Comparison of ENCODE assay signal across 19 cellular contexts in the genomic region with DNA sequence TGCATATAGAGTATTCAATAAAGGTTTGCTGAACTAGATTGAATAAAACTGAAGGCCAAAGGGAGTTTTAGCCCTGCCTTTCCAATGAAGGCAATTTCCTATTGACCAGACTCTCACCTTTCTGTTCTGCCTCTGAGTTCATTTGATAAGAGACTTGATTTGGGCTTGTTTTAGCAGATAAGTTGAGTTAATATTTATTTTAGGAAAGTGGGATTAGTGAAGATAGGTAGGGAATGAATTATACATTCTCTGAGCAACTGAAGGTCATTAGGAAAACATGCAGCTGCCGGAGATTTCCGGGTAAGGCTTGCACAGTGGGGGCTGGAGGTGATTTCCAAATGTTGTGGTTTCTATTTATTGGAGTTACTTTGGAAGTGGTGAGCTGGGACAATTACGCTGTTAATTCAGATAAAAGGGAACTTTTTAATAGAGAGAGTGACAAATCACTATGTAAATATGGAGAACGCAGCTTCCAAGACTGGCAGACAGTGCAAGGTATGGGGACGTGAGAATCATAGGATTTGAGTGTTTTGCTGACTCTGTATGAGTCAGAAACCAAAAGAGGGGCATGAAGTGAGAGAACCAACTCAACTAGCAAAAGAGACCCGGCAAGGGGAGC.
DNase-seq lines count a peak whose midpoint lies in the region; ATAC-seq and TF ChIP-seq lines count a peak whose summit lies in the region.
"Had no signal": no experiment of that assay in that cellular context is flagged by ENCODE, and none has a peak within 500 bp of the region (broad histone marks: within the 10 kb centered on the region; RNA-seq: fewer than 3 reads in every experiment).

No MANE protein-coding gene starts in this region.

- H3K4me1 ChIP-seq in ACC112 (ENCODE audit: control insufficient read depth, insufficient read depth, low read length, unreplicated experiment) (peaks cover 35% of the 10 kb centered on the region), liver (ENCODE audit: control insufficient read depth in 4 of 4, insufficient read depth in 4 of 4, low read length in 3 of 4) (peaks cover 0 to 16% (median 3%) of the 10 kb centered on the region in 4 donors)

- H3K4me3 ChIP-seq in ACC112 (ENCODE audit: low read depth, low read length) (no peak overlapping the region), liver (ENCODE audit: low read depth in 1 of 3, low read length in 3 of 3) (no peak overlapping the region)
- H3K4me3 ChIP-seq: esophagus muscularis mucosa, GM12878, transverse colon had no signal

- 34% methylated on average over 6 of the region's 6 CpGs for WGBS in liver

- H2AFZ ChIP-seq in ACC112 (ENCODE audit: low read length, unreplicated experiment): no peak overlapping the region

- H3K27me3 Mint-ChIP-seq in activated naive CD8-positive, alpha-beta T cell treated with anti-CD3 and anti-CD28 coated beads, Interleukin-2, amount 50 U/mL, for 24 hours: no peaks in the 10 kb centered on the region
- H3K27me3 Mint-ChIP-seq: activated CD4-positive, alpha-beta memory T cell treated with anti-CD3 and anti-CD28 coated beads, Interleukin-2, amount 10 ng/mL, durations not matched to agents 7 days and 5 days had no signal

- peak; percentile 41 to 45 for TF ChIP-seq RAD21 in liver (IDR thresholded peaks at IDR 0.05)

- H3K4me3 Mint-ChIP-seq in activated naive CD8-positive, alpha-beta T cell treated with anti-CD3 and anti-CD28 coated beads, Interleukin-2, amount 50 U/mL, for 24 hours: no peak overlapping the region
- H3K4me3 Mint-ChIP-seq: activated CD4-positive, alpha-beta memory T cell treated with anti-CD3 and anti-CD28 coated beads, Interleukin-2, amount 10 ng/mL, durations not matched to agents 7 days and 5 days; T-helper 1 cell treated with Interleukin-12 subunit alpha and Interleukin-12 subunit beta and Interleukin-4 antibody, amounts not matched to agents 30 μg/mL and 1 μg/mL, for 36 hours had no signal

- ATAC-seq in activated naive CD8-positive, alpha-beta T cell treated with anti-CD3 and anti-CD28 coated beads, Interleukin-2, amount 50 U/mL, for 24 hours: no peak
- ATAC-seq: GM12878 had no signal

- peak overlapping the region; percentile 17; the same call in 1 of the 2 replicates for H3K27ac ChIP-seq in ACC112 (ENCODE audit: low read depth, low read length)
- no peak overlapping the region for H3K27ac ChIP-seq in liver (ENCODE audit: low read depth in 1 of 2, low read length in 2 of 2)
- H3K27ac ChIP-seq: esophagus muscularis mucosa, neutrophil, transverse colon had no signal

- no peak for TF ChIP-seq CTCF in liver (IDR thresholded peaks at IDR 0.05; ENCODE audit: low read depth, low read length, missing input control)

- H3K4me1 Mint-ChIP-seq in activated naive CD8-positive, alpha-beta T cell treated with anti-CD3 and anti-CD28 coated beads, Interleukin-2, amount 50 U/mL, for 24 hours: peaks cover 30% of the 10 kb centered on the region

- H3K36me3 Mint-ChIP-seq in activated naive CD8-positive, alpha-beta T cell treated with anti-CD3 and anti-CD28 coated beads, Interleukin-2, amount 50 U/mL, for 24 hours (ENCODE audit: low read depth): no peaks in the 10 kb centered on the region

- peak overlapping the region in 1 of 2 donors; percentile 9 for H3K9ac ChIP-seq in liver (ENCODE audit: low read depth in 1 of 2, low read length in 2 of 2)

- peak; percentile 7 for DNase-seq in HuH-7 (ENCODE audit: low spot score)
- DNase-seq in amniotic epithelial cell (ENCODE audit: low read depth): peak; percentile 15
- no peak for DNase-seq in activated naive CD8-positive, alpha-beta T cell treated with anti-CD3 and anti-CD28 coated beads, Interleukin-2, amount 50 U/mL, for 24 hours
- no peak for DNase-seq in RKO (ENCODE audit: low spot score)
- no peak for DNase-seq in MV-4-11 (lab: John Stamatoyannopoulos, UW)
- DNase-seq in RPMI8226: no peak
- DNase-seq: activated CD4-positive, alpha-beta memory T cell treated with anti-CD3 and anti-CD28 coated beads, Interleukin-2, amount 10 ng/mL, durations not matched to agents 7 days and 5 days; activated gamma-delta T cell; Karpas-422; mammary epithelial cell; NCI-H2171; stimulated activated CD4-positive, alpha-beta T cell treated with anti-CD3 and anti-CD28 coated beads, Interleukin-15, amount 100 ng/mL, for 24 hours; transverse colon had no signal

- H3K27me3 ChIP-seq in ACC112 (ENCODE audit: insufficient read depth, low read length) (no peaks in the 10 kb centered on the region), liver (ENCODE audit: control insufficient read depth in 4 of 4, insufficient read depth in 4 of 4, low read length in 3 of 4) (no peaks in the 10 kb centered on the region)
- H3K27me3 ChIP-seq: esophagus muscularis mucosa, neutrophil, transverse colon had no signal

- H3K9me3 Mint-ChIP-seq in activated naive CD8-positive, alpha-beta T cell treated with anti-CD3 and anti-CD28 coated beads, Interleukin-2, amount 50 U/mL, for 24 hours: no peaks in the 10 kb centered on the region
- H3K9me3 Mint-ChIP-seq: activated CD4-positive, alpha-beta memory T cell treated with anti-CD3 and anti-CD28 coated beads, Interleukin-2, amount 10 ng/mL, durations not matched to agents 7 days and 5 days had no signal

- no peaks in the 10 kb centered on the region for H3K36me3 ChIP-seq in ACC112 (ENCODE audit: insufficient read depth, low read length)
- H3K36me3 ChIP-seq in liver (ENCODE audit: control insufficient read depth in 4 of 4, insufficient read depth in 3 of 4, low read depth in 1 of 4, low read length in 3 of 4): no peaks in the 10 kb centered on the region
- H3K36me3 ChIP-seq: esophagus muscularis mucosa, neutrophil, transverse colon had no signal

- H3K27ac Mint-ChIP-seq in activated naive CD8-positive, alpha-beta T cell treated with anti-CD3 and anti-CD28 coated beads, Interleukin-2, amount 50 U/mL, for 24 hours: no peak overlapping the region
- H3K27ac Mint-ChIP-seq: activated CD4-positive, alpha-beta memory T cell treated with anti-CD3 and anti-CD28 coated beads, Interleukin-2, amount 10 ng/mL, durations not matched to agents 7 days and 5 days; T-helper 1 cell treated with Interleukin-12 subunit alpha and Interleukin-12 subunit beta and Interleukin-4 antibody, amounts not matched to agents 30 μg/mL and 1 μg/mL, for 36 hours had no signal

- no peaks in the 10 kb centered on the region for H3K9me3 ChIP-seq in liver (ENCODE audit: control insufficient read depth in 4 of 4, low read length in 3 of 4)
- H3K9me3 ChIP-seq: esophagus muscularis mucosa, neutrophil, transverse colon had no signal

- no peaks in the 10 kb centered on the region for H3K79me2 ChIP-seq in ACC112 (ENCODE audit: control insufficient read depth, insufficient read depth, low read length, unreplicated experiment)

TF ChIP-seq in liver, 16 proteins besides CTCF, POLR2A, EP300 and RAD21 (continues in another document):
- TF ChIP-seq NR2F2 (IDR thresholded peaks at IDR 0.05): no peak
- no peak for TF ChIP-seq FOXA2 (IDR thresholded peaks at IDR 0.05)
- peak in 1 of 2 donors; percentile 12 for TF ChIP-seq GABPA (IDR thresholded peaks at IDR 0.05 in 1 of 2, conservative IDR thresholded peaks at IDR 0.05 in 1 of 2)
- TF ChIP-seq YY1 (IDR thresholded peaks at IDR 0.05): peak; percentile 32
- TF ChIP-seq, protein P1, sequence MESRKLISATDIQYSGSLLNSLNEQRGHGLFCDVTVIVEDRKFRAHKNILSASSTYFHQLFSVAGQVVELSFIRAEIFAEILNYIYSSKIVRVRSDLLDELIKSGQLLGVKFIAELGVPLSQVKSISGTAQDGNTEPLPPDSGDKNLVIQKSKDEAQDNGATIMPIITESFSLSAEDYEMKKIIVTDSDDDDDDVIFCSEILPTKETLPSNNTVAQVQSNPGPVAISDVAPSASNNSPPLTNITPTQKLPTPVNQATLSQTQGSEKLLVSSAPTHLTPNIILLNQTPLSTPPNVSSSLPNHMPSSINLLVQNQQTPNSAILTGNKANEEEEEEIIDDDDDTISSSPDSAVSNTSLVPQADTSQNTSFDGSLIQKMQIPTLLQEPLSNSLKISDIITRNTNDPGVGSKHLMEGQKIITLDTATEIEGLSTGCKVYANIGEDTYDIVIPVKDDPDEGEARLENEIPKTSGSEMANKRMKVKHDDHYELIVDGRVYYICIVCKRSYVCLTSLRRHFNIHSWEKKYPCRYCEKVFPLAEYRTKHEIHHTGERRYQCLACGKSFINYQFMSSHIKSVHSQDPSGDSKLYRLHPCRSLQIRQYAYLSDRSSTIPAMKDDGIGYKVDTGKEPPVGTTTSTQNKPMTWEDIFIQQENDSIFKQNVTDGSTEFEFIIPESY (IDR thresholded peaks at IDR 0.05): no peak
- TF ChIP-seq JUND (IDR thresholded peaks at IDR 0.05): peak; percentile 19 to 60
- TF ChIP-seq RXRA (IDR thresholded peaks at IDR 0.05): peak; percentile 60 to 71
- no peak for TF ChIP-seq TAF1 (conservative IDR thresholded peaks at IDR 0.05)
- peak; percentile 19 for TF ChIP-seq FOXA1 (IDR thresholded peaks at IDR 0.05)
- TF ChIP-seq, protein P2, sequence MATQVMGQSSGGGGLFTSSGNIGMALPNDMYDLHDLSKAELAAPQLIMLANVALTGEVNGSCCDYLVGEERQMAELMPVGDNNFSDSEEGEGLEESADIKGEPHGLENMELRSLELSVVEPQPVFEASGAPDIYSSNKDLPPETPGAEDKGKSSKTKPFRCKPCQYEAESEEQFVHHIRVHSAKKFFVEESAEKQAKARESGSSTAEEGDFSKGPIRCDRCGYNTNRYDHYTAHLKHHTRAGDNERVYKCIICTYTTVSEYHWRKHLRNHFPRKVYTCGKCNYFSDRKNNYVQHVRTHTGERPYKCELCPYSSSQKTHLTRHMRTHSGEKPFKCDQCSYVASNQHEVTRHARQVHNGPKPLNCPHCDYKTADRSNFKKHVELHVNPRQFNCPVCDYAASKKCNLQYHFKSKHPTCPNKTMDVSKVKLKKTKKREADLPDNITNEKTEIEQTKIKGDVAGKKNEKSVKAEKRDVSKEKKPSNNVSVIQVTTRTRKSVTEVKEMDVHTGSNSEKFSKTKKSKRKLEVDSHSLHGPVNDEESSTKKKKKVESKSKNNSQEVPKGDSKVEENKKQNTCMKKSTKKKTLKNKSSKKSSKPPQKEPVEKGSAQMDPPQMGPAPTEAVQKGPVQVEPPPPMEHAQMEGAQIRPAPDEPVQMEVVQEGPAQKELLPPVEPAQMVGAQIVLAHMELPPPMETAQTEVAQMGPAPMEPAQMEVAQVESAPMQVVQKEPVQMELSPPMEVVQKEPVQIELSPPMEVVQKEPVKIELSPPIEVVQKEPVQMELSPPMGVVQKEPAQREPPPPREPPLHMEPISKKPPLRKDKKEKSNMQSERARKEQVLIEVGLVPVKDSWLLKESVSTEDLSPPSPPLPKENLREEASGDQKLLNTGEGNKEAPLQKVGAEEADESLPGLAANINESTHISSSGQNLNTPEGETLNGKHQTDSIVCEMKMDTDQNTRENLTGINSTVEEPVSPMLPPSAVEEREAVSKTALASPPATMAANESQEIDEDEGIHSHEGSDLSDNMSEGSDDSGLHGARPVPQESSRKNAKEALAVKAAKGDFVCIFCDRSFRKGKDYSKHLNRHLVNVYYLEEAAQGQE (IDR thresholded peaks at IDR 0.05): peak; percentile 16
- peak; percentile 33 to 41 for TF ChIP-seq HNF4A (conservative IDR thresholded peaks at IDR 0.05)

Comparison
In these comparisons a context has a peak if more than half of its experiments do, and no peak if none do; other contexts are left out.
1. DNase-seq: peak in HuH-7 (single experiment) and amniotic epithelial cell (single experiment); none in activated naive CD8-positive, alpha-beta T cell treated with anti-CD3 and anti-CD28 coated beads, Interleukin-2, amount 50 U/mL, for 24 hours (single experiment), RKO (single experiment), MV-4-11 (single experiment) and RPMI8226 (single experiment).